In genomic region chr6:69589626-69590025, GRCh38 we compare ENCODE assay signal across 25 cellular contexts.
DNase-seq lines count a peak whose midpoint lies in the region; ATAC-seq, FAIRE-seq and TF ChIP-seq lines count a peak whose summit lies in the region.
"Had no signal": no experiment of that assay in that cellular context is flagged by ENCODE, and none has a peak within 500 bp of the region (broad histone marks: within the 10 kb centered on the region; RNA-seq: fewer than 3 reads in every experiment).

No MANE protein-coding gene starts in this region.

- peaks cover 3% of the 10 kb centered on the region for H3K79me1 ChIP-seq in trophoblast cell (ENCODE audit: low read length)

- no peak overlapping the region for H4K12ac ChIP-seq in trophoblast cell (ENCODE audit: low read depth, low read length)

- H3K9me3 ChIP-seq in GM12878 (replicated peaks; ENCODE audit: control insufficient read depth, insufficient read depth, low read length) (no peaks in the 10 kb centered on the region), trophoblast cell (ENCODE audit: insufficient read depth, low read depth, low read length) (no peaks in the 10 kb centered on the region), smooth muscle cell (replicated peaks; ENCODE audit: low read depth) (no peaks in the 10 kb centered on the region)
- H3K9me3 ChIP-seq: BE2C, BLaER1 had no signal

- no peak overlapping the region for H3K27ac ChIP-seq in GM12878 (ENCODE audit: control insufficient read depth, insufficient read depth)
- H3K27ac ChIP-seq in trophoblast cell (ENCODE audit: low read depth, low read length), result no peak overlapping the region
- H3K27ac ChIP-seq in smooth muscle cell (ENCODE audit: low read depth), result no peak overlapping the region
- H3K27ac ChIP-seq: BLaER1 had no signal

- H3K79me2 ChIP-seq in GM12878 (ENCODE audit: control insufficient read depth, insufficient read depth, low read length) (no peaks in the 10 kb centered on the region), trophoblast cell (ENCODE audit: control insufficient read depth, insufficient read depth, low read length, poor library complexity) (no peaks in the 10 kb centered on the region), smooth muscle cell (ENCODE audit: low read depth) (no peaks in the 10 kb centered on the region)

- no peaks in the 10 kb centered on the region for H3K36me3 ChIP-seq in GM12878 (ENCODE audit: control insufficient read depth in 2 of 2, insufficient read depth in 2 of 2, low read length in 1 of 2)
- H3K36me3 ChIP-seq in trophoblast cell (ENCODE audit: control insufficient read depth in 1 of 2, insufficient read depth in 2 of 2, low read length in 2 of 2), result peaks cover 0 to 1% of the 10 kb centered on the region in 2 experiments
- H3K36me3 ChIP-seq in smooth muscle cell (ENCODE audit: low read depth), result no peaks in the 10 kb centered on the region
- H3K36me3 ChIP-seq: BE2C, BLaER1 had no signal

- H3K14ac ChIP-seq in trophoblast cell (ENCODE audit: low read length), result no peak overlapping the region

- no peaks in the 10 kb centered on the region for H4K20me1 ChIP-seq in GM12878 (ENCODE audit: control insufficient read depth, insufficient read depth)
- no peaks in the 10 kb centered on the region for H4K20me1 ChIP-seq in smooth muscle cell (ENCODE audit: low read depth)
- H4K20me1 ChIP-seq: BLaER1 had no signal

- POLR2A ChIA-PET in GM12878 (lab: Charles Lee), result no interaction called here

- ATAC-seq in GM12878 (no peak), GM18498 (IDR thresholded peaks at IDR 0.05; ENCODE audit: unreplicated experiment) (no peak)

- no TSS peak for BruUV-seq in GM12878 (replicated peaks; lab: Mats Ljungman, UMichigan)

- no peak overlapping the region for H4K91ac ChIP-seq in trophoblast cell (ENCODE audit: low read depth, low read length)

- H3F3A ChIP-seq in smooth muscle cell (ENCODE audit: low read depth), result peaks cover 16% of the 10 kb centered on the region

- TF ChIP-seq EP300 in GM12878 (IDR thresholded peaks at IDR 0.05; ENCODE audit: borderline replicate concordance in 1 of 2, control insufficient read depth in 1 of 2, low read depth in 2 of 2, low read length in 2 of 2), result no peak

- H3K9ac ChIP-seq in GM12878 (ENCODE audit: control insufficient read depth, insufficient read depth, low read length) (no peak overlapping the region), trophoblast cell (ENCODE audit: low read length) (no peak overlapping the region), smooth muscle cell (ENCODE audit: low read depth) (no peak overlapping the region)
- H3K9ac ChIP-seq: BLaER1 had no signal

- no peak for TF ChIP-seq RAD21 in GM12878 (IDR thresholded peaks at IDR 0.05; ENCODE audit: insufficient read depth, low read depth, low read length)

- peak overlapping the region; percentile 33 for H2BK120ac ChIP-seq in trophoblast cell (ENCODE audit: insufficient read depth, low read length, poor library complexity)

- H3K4me1 ChIP-seq in GM12878 (ENCODE audit: control insufficient read depth, insufficient read depth, low read length) (peaks cover 12% of the 10 kb centered on the region), trophoblast cell (ENCODE audit: control insufficient read depth in 1 of 2, insufficient read depth in 2 of 2, low read length in 2 of 2) (peaks cover 2 to 4% of the 10 kb centered on the region in 2 experiments), smooth muscle cell (ENCODE audit: low read depth) (peaks cover 24% of the 10 kb centered on the region)

- in situ Hi-C loops in GM12878 (cut with MboI), result no loop called here

- H3K4me2 ChIP-seq in GM12878 (ENCODE audit: control insufficient read depth, insufficient read depth) (no peak overlapping the region), trophoblast cell (ENCODE audit: low read length) (no peak overlapping the region), smooth muscle cell (no peak overlapping the region)
- H3K4me2 ChIP-seq: BLaER1 had no signal

- no peak for TF ChIP-seq POLR2A in GM12878 (IDR thresholded peaks at IDR 0.05; ENCODE audit: low read depth, low read length)

- no peak overlapping the region for H4K8ac ChIP-seq in trophoblast cell (ENCODE audit: low read depth, low read length)

- SMC1A ChIA-PET in GM12878 (lab: Charles Lee; ENCODE audit: uncharacterized antibody, unreplicated experiment), result interaction anchor here (0.6 kb wide), 1 partner anchor 11 kb away, joined by 5 read pairs; no protein-coding TSS in a partner anchor

- no peak for TF ChIP-seq CTCF in GM12878 (IDR thresholded peaks at IDR 0.05 in 2 of 3, conservative IDR thresholded peaks at IDR 0.05 in 1 of 3; ENCODE audit: control insufficient read depth in 2 of 3, extremely low read depth in 1 of 3, insufficient read depth in 1 of 3, low read depth in 3 of 3, low read length in 3 of 3)
- TF ChIP-seq CTCF in smooth muscle cell (IDR thresholded peaks at IDR 0.05; ENCODE audit: borderline replicate concordance, insufficient read depth, poor library complexity, severe bottlenecking), result no peak

- DNase-seq in DMS 273 (lab: John Stamatoyannopoulos, UW; ENCODE audit: unreplicated experiment), result peak; percentile 57
- peak; percentile 75 for DNase-seq in DMS 273 treated with DMSO at 0.1 percent for 48 hours (lab: John Stamatoyannopoulos, UW)
- DNase-seq in GM12878 (ENCODE audit: low read depth, low spot score), result no peak
- no peak for DNase-seq in trophoblast cell
- no peak for DNase-seq in smooth muscle cell (lab: John Stamatoyannopoulos, UW; ENCODE audit: unreplicated experiment)
- DNase-seq in activated CD8-positive, alpha-beta memory T cell treated with anti-CD3 and anti-CD28 coated beads, Interleukin-2, amount 50 U/mL, for 48 hours, result no peak
- DNase-seq: 8988T; ACHN; BE2C; C1 segment of cervical spinal cord; CD4-positive, alpha-beta memory T cell; CD4-positive, CD25-positive, alpha-beta regulatory T cell; CD8-positive, alpha-beta memory T cell; COR-L47; DMS153; DMS53; DMS79; DND-41; EL; GDM1 had no signal

- H2AK5ac ChIP-seq in trophoblast cell (ENCODE audit: low read length), result no peak overlapping the region

- H3K23ac ChIP-seq in trophoblast cell (ENCODE audit: low read length), result no peak overlapping the region

- H3K4ac ChIP-seq in trophoblast cell (ENCODE audit: low read depth, low read length), result no peak overlapping the region

- H3K4me3 ChIP-seq in GM12878, result no peak overlapping the region
- no peak overlapping the region for H3K4me3 ChIP-seq in trophoblast cell (ENCODE audit: low read depth, low read length)
- no peak overlapping the region for H3K4me3 ChIP-seq in smooth muscle cell
- H3K4me3 ChIP-seq: BLaER1 had no signal

- no peak overlapping the region for H3K18ac ChIP-seq in trophoblast cell (ENCODE audit: low read length)

- intact Hi-C loops in GM12878 (cut with micrococcal nuclease; ENCODE audit: unreplicated experiment), result no loop called here

- no peak for FAIRE-seq in GM12878 (lab: Jason Lieb, UNC)
- FAIRE-seq: A204.1, GM12891, GM18507 had no signal

- H2AFZ ChIP-seq in GM12878 (ENCODE audit: control insufficient read depth, low read depth, low read length) (no peak overlapping the region), trophoblast cell (ENCODE audit: insufficient read depth, low read length, poor library complexity) (no peak overlapping the region), smooth muscle cell (ENCODE audit: low read depth) (no peak overlapping the region)

- no peak overlapping the region for H2BK12ac ChIP-seq in trophoblast cell (ENCODE audit: low read length)

- CTCF ChIA-PET in GM12878 (lab: Yijun Ruan, JAX), result interaction anchor here (0.9 kb wide), 1 partner anchor 130 kb away, joined by 3 read pairs; no protein-coding TSS in a partner anchor

- RAD21 ChIA-PET in GM12878 (lab: Charles Lee; ENCODE audit: unreplicated experiment), result no interaction called here

- H3K27me3 ChIP-seq in GM12878 (replicated peaks in 1 of 2; ENCODE audit: control insufficient read depth in 2 of 2, insufficient read depth in 2 of 2, low read length in 1 of 2) (no peaks in the 10 kb centered on the region), trophoblast cell (ENCODE audit: insufficient read depth, low read length) (no peaks in the 10 kb centered on the region), smooth muscle cell (ENCODE audit: low read depth) (no peaks in the 10 kb centered on the region)
- H3K27me3 ChIP-seq: BE2C, BLaER1 had no signal

- H2BK5ac ChIP-seq in trophoblast cell (ENCODE audit: low read depth, low read length, poor library complexity), result no peak overlapping the region

TF ChIP-seq in GM12878, 131 proteins besides CTCF, POLR2A, EP300 and RAD21 (continues in another document):
- no peak for TF ChIP-seq KLF5 (IDR thresholded peaks at IDR 0.05; ENCODE audit: partially characterized antibody)
- peak; percentile 69 for TF ChIP-seq ZBTB40 (IDR thresholded peaks at IDR 0.05; ENCODE audit: borderline replicate concordance)

Comparison
In these comparisons a context has a peak if more than half of its experiments do, and no peak if none do; other contexts are left out.
1. DNase-seq: peak in DMS 273 (single experiment) and DMS 273 treated with DMSO at 0.1 percent for 48 hours (single experiment); none in GM12878 (single experiment), trophoblast cell (0 of 2), smooth muscle cell (single experiment) and activated CD8-positive, alpha-beta memory T cell treated with anti-CD3 and anti-CD28 coated beads, Interleukin-2, amount 50 U/mL, for 48 hours (single experiment).